Comparison of ENCODE assay signal across 12 cellular contexts in the genomic region with DNA sequence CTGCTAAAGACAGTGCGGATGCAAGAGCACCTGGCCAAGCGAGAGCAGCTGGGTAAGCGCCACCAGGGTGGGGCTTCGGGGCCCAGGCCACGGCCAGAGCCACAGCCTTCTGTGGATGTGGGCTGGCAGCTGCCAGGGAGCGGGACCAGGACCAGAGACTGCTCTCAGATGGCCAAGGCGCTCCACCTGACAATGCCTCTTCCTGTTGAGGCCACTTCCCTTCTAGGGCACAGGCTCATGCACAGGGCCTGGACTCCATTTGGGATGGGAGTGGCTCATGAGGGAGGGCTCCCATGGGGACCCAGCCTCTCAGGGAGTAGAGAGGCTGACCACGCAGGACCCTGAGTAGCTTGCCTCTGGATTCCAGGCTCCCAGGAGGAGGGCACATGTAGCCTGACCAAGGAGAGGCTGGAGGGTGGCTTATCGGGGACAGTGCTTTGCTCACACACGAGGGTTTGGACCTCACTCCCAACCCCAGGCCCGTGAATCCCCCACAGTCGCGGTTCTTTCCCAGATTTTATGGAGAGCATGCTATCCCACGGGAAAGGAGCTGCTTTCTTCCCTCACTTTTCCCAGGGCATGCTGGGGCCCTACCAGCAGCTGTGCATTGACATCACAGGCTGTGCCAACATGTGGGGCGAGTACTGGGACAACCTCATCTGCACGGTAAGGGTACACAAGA.
"Had no signal": no experiment of that assay in that cellular context is flagged by ENCODE, and none has a peak within 500 bp of the region (broad histone marks: within the 10 kb centered on the region; RNA-seq: fewer than 3 reads in every experiment).

No MANE protein-coding gene starts in this region.

- H3K4me3 ChIP-seq: hepatocyte, left lung, ovary had no signal

- H3K9me3 ChIP-seq: left lung, ovary had no signal

- H3K36me3 ChIP-seq: left lung, ovary had no signal

- DNase-seq: activated CD4-positive, alpha-beta T cell treated with anti-CD3 and anti-CD28 coated beads, Interleukin-2, amount 10 ng/mL, durations not matched to agents 24 days and 14 days; activated CD8-positive, alpha-beta memory T cell treated with anti-CD3 and anti-CD28 coated beads for 24 hours; amniotic stem cell; caudate nucleus; left lung; ovary; SHP77 treated with DMSO at 0.1 percent for 48 hours; stimulated activated CD4-positive, alpha-beta T cell treated with anti-CD3 and anti-CD28 coated beads, Interleukin-2, amount 100 ng/mL, for 48 hours; stimulated activated naive B cell treated with anti-CD40 and anti-IgM and Interleukin-4, amounts not matched to agents 10 μg/mL and 1 μg/mL and 100 μg/mL, for 72 hours; trophoblast cell had no signal

- ATAC-seq: left lung; stimulated activated naive B cell treated with anti-CD40 and anti-IgM and Interleukin-4, amounts not matched to agents 10 μg/mL and 1 μg/mL and 100 μg/mL, for 72 hours; T-helper 17 cell had no signal

- H3K27ac ChIP-seq: hepatocyte, left lung, ovary had no signal

- H3K27me3 ChIP-seq: hepatocyte, left lung, ovary had no signal
